2 cellular contexts compared by ENCODE assay signal in genomic region chr6:125940691-125941090, GRCh38.
TF ChIP-seq lines count a peak whose summit lies in the region.

No MANE protein-coding gene starts in this region.

TF ChIP-seq in A549, 52 proteins besides CTCF, POLR2A, EP300 and RAD21:
- no peak for TF ChIP-seq ZNF302 (CRISPR knock-in tag; IDR thresholded peaks at IDR 0.05)
- TF ChIP-seq RCOR1 (IDR thresholded peaks at IDR 0.05; ENCODE audit: low read depth, low read length): no peak
- peak; percentile 49; the same call in 1 of the 2 replicates for TF ChIP-seq E2F6 (IDR thresholded peaks at IDR 0.05; ENCODE audit: borderline replicate concordance, low read depth)
- TF ChIP-seq JUNB (IDR thresholded peaks at IDR 0.05): 0 out of 2 replicates have a peak, but pooled peaks have one; percentile 17
- no peak for TF ChIP-seq FOSL2 (IDR thresholded peaks at IDR 0.05)
- TF ChIP-seq FOSL2 (CRISPR knock-in tag; IDR thresholded peaks at IDR 0.05): peak; percentile 58
- TF ChIP-seq MAX (IDR thresholded peaks at IDR 0.05): peak; percentile 74
- no peak for TF ChIP-seq RARB (CRISPR knock-in tag; IDR thresholded peaks at IDR 0.05)
- TF ChIP-seq ATOH8 (CRISPR knock-in tag; IDR thresholded peaks at IDR 0.05; ENCODE audit: low read depth): no peak
- TF ChIP-seq GATA3 (IDR thresholded peaks at IDR 0.05; ENCODE audit: borderline replicate concordance): peak; percentile 40; the same call in 1 of the 2 replicates
TF ChIP-seq in A549: peak in this region for 5.

TF ChIP-seq in H1, 55 proteins besides CTCF, POLR2A, EP300 and RAD21:
- TF ChIP-seq ASH2L (IDR thresholded peaks at IDR 0.05; ENCODE audit: low read length): no peak
- TF ChIP-seq SIX5 (IDR thresholded peaks at IDR 0.05; ENCODE audit: low read depth, low read length): no peak
- TF ChIP-seq GABPA (IDR thresholded peaks at IDR 0.05; ENCODE audit: borderline replicate concordance, insufficient read depth, low read length): no peak
- no peak for TF ChIP-seq POU5F1 (IDR thresholded peaks at IDR 0.05; ENCODE audit: low read depth, low read length)
- TF ChIP-seq POLR2AphosphoS5 (IDR thresholded peaks at IDR 0.05; ENCODE audit: low read depth, low read length): no peak
